1 cellular context compared by ENCODE assay signal in the genomic region with DNA sequence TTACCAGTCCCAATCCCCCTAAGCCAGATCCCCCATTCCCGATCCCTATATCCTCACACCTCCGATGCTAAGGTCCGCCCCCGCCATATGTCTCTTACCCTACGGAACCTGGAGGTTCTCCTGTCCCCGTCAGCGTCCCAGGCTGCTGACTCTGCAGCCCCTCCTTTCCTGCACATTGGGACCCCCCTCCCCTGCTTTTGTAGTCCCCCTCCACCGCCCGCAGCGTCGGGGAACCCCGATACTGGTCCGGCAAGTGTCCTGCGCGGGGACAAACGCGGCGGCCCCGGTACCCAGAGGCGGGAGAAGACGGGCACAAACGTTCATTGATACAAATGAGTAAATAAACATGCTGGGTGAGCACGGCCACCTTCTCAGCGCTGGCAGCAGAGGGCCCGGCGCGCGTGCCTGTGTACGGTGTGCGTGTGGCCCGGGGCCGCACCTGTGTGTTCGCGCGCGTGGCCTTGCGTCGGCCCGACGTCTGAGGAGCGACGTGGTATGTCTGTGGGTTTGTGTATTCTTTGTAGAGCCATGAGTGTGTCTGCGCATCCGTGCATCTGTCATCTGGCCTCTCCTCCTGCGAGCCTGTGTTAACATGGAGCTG.
TF ChIP-seq lines count a peak whose summit lies in the region.

No MANE protein-coding gene starts in this region.

TF ChIP-seq in HepG2, 621 proteins besides CTCF, POLR2A, EP300 and RAD21 (continued from another document):
- TF ChIP-seq, protein P1, sequence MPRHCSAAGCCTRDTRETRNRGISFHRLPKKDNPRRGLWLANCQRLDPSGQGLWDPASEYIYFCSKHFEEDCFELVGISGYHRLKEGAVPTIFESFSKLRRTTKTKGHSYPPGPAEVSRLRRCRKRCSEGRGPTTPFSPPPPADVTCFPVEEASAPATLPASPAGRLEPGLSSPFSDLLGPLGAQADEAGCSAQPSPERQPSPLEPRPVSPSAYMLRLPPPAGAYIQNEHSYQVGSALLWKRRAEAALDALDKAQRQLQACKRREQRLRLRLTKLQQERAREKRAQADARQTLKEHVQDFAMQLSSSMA (CRISPR knock-in tag; IDR thresholded peaks at IDR 0.05): no peak
- TF ChIP-seq, protein P2, sequence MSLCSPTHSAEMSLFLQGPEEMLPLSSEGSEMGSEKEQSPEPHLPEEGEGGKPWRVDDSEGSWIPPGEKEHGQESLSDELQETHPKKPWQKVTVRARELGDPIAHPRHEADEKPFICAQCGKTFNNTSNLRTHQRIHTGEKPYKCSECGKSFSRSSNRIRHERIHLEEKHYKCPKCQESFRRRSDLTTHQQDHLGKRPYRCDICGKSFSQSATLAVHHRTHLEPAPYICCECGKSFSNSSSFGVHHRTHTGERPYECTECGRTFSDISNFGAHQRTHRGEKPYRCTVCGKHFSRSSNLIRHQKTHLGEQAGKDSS (CRISPR knock-in tag; IDR thresholded peaks at IDR 0.05; ENCODE audit: borderline replicate concordance, low read depth): peak; percentile 11; the same call in 1 of the 2 replicates
- 0 out of 2 replicates have a peak, but pooled peaks have one; percentile 68 for TF ChIP-seq EZH2 (conservative IDR thresholded peaks at IDR 0.05; ENCODE audit: low read depth, low read length)
- TF ChIP-seq, protein P3, sequence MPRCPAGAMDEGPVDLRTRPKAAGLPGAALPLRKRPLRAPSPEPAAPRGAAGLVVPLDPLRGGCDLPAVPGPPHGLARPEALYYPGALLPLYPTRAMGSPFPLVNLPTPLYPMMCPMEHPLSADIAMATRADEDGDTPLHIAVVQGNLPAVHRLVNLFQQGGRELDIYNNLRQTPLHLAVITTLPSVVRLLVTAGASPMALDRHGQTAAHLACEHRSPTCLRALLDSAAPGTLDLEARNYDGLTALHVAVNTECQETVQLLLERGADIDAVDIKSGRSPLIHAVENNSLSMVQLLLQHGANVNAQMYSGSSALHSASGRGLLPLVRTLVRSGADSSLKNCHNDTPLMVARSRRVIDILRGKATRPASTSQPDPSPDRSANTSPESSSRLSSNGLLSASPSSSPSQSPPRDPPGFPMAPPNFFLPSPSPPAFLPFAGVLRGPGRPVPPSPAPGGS (CRISPR knock-in tag; IDR thresholded peaks at IDR 0.05): 0 out of 2 replicates have a peak, but pooled peaks have one; percentile 23
- TF ChIP-seq ZNF468 (CRISPR knock-in tag; IDR thresholded peaks at IDR 0.05): no peak
- TF ChIP-seq CBX2 (IDR thresholded peaks at IDR 0.05; ENCODE audit: low read depth, low read length): no peak; the same call in 1 of the 2 replicates
- peak; percentile 49; the same call in 1 of the 2 replicates for TF ChIP-seq CBX2 (CRISPR knock-in tag; IDR thresholded peaks at IDR 0.05; ENCODE audit: low read depth)
- peak; percentile 3; the same call in 1 of the 2 replicates for TF ChIP-seq ZNF605 (CRISPR knock-in tag; IDR thresholded peaks at IDR 0.05)
- 0 out of 2 replicates have a peak, but pooled peaks have one; percentile 59 for TF ChIP-seq ZNF724P (CRISPR knock-in tag; IDR thresholded peaks at IDR 0.05; ENCODE audit: borderline replicate concordance)
- no peak for TF ChIP-seq SRY (CRISPR knock-in tag; IDR thresholded peaks at IDR 0.05)
- no peak for TF ChIP-seq ZNF546 (CRISPR knock-in tag; conservative IDR thresholded peaks at IDR 0.05)
- TF ChIP-seq HNF4G (IDR thresholded peaks at IDR 0.05; ENCODE audit: borderline replicate concordance, low read depth, low read length): no peak
- 0 out of 2 replicates have a peak, but pooled peaks have one; percentile 17 for TF ChIP-seq HNF4G (CRISPR knock-in tag; IDR thresholded peaks at IDR 0.05; ENCODE audit: borderline replicate concordance, low read depth)
- 0 out of 2 replicates have a peak, but pooled peaks have one; percentile 33 for TF ChIP-seq SMAD1 (CRISPR knock-in tag; IDR thresholded peaks at IDR 0.05; ENCODE audit: borderline replicate concordance, low read depth)
- TF ChIP-seq HOXA3 (CRISPR knock-in tag; IDR thresholded peaks at IDR 0.05): peak; percentile 15; the same call in 1 of the 2 replicates
- TF ChIP-seq SMARCC2 (IDR thresholded peaks at IDR 0.05): no peak
- no peak for TF ChIP-seq NFATC3 (CRISPR knock-in tag; IDR thresholded peaks at IDR 0.05)
- no peak for TF ChIP-seq ZNF33A (CRISPR knock-in tag; IDR thresholded peaks at IDR 0.05; ENCODE audit: borderline replicate concordance)
- TF ChIP-seq, protein P4, sequence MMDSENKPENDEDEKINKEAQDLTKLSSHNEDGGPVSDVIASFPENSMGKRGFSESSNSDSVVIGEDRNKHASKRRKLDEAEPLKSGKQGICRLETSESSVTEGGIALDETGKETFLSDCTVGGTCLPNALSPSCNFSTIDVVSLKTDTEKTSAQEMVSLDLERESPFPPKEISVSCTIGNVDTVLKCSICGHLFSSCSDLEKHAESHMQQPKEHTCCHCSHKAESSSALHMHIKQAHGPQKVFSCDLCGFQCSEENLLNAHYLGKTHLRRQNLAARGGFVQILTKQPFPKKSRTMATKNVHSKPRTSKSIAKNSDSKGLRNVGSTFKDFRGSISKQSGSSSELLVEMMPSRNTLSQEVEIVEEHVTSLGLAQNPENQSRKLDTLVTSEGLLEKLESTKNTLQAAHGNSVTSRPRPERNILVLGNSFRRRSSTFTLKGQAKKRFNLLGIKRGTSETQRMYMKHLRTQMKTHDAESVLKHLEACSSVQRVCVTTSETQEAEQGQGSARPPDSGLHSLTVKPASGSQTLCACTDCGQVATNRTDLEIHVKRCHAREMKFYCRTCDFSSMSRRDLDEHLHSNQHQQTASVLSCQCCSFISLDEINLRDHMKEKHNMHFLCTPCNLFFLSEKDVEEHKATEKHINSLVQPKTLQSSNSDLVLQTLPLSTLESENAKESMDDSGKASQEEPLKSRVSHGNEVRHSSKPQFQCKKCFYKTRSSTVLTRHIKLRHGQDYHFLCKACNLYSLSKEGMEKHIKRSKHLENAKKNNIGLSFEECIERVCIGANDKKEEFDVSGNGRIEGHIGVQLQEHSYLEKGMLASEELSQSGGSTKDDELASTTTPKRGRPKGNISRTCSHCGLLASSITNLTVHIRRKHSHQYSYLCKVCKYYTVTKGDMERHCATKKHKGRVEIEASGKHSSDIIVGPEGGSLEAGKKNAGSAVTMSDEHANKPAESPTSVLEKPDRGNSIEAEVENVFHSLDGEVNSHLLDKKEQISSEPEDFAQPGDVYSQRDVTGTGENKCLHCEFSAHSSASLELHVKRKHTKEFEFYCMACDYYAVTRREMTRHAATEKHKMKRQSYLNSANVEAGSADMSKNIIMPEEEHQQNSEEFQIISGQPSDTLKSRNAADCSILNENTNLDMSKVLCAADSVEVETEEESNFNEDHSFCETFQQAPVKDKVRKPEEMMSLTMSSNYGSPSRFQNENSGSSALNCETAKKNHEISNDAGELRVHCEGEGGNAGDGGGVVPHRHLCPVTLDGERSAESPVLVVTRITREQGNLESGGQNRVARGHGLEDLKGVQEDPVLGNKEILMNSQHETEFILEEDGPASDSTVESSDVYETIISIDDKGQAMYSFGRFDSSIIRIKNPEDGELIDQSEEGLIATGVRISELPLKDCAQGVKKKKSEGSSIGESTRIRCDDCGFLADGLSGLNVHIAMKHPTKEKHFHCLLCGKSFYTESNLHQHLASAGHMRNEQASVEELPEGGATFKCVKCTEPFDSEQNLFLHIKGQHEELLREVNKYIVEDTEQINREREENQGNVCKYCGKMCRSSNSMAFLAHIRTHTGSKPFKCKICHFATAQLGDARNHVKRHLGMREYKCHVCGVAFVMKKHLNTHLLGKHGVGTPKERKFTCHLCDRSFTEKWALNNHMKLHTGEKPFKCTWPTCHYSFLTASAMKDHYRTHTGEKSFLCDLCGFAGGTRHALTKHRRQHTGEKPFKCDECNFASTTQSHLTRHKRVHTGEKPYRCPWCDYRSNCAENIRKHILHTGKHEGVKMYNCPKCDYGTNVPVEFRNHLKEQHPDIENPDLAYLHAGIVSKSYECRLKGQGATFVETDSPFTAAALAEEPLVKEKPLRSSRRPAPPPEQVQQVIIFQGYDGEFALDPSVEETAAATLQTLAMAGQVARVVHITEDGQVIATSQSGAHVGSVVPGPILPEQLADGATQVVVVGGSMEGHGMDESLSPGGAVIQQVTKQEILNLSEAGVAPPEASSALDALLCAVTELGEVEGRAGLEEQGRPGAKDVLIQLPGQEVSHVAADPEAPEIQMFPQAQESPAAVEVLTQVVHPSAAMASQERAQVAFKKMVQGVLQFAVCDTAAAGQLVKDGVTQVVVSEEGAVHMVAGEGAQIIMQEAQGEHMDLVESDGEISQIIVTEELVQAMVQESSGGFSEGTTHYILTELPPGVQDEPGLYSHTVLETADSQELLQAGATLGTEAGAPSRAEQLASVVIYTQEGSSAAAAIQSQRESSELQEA (CRISPR knock-in tag; IDR thresholded peaks at IDR 0.05; ENCODE audit: not compliant biosample characterization): peak; percentile 65
- no peak; the same call in 1 of the 2 replicates for TF ChIP-seq RXRA (CRISPR knock-in tag; IDR thresholded peaks at IDR 0.05)
- 0 out of 2 replicates have a peak, but pooled peaks have one; percentile 11 for TF ChIP-seq GABPA (IDR thresholded peaks at IDR 0.05; ENCODE audit: low read depth, low read length)
- TF ChIP-seq GABPA (CRISPR knock-in tag; IDR thresholded peaks at IDR 0.05; ENCODE audit: low read depth): no peak
- TF ChIP-seq, protein P5, sequence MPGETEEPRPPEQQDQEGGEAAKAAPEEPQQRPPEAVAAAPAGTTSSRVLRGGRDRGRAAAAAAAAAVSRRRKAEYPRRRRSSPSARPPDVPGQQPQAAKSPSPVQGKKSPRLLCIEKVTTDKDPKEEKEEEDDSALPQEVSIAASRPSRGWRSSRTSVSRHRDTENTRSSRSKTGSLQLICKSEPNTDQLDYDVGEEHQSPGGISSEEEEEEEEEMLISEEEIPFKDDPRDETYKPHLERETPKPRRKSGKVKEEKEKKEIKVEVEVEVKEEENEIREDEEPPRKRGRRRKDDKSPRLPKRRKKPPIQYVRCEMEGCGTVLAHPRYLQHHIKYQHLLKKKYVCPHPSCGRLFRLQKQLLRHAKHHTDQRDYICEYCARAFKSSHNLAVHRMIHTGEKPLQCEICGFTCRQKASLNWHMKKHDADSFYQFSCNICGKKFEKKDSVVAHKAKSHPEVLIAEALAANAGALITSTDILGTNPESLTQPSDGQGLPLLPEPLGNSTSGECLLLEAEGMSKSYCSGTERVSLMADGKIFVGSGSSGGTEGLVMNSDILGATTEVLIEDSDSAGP (CRISPR knock-in tag; IDR thresholded peaks at IDR 0.05; ENCODE audit: borderline replicate concordance): peak; percentile 56; the same call in 1 of the 2 replicates
- TF ChIP-seq MYNN (CRISPR knock-in tag; IDR thresholded peaks at IDR 0.05; ENCODE audit: low read depth): no peak
- TF ChIP-seq JARID2 (CRISPR knock-in tag; IDR thresholded peaks at IDR 0.05; ENCODE audit: insufficient replicate concordance): no peak
- TF ChIP-seq ZSCAN22 (CRISPR knock-in tag; IDR thresholded peaks at IDR 0.05): no peak
- TF ChIP-seq, protein P6, sequence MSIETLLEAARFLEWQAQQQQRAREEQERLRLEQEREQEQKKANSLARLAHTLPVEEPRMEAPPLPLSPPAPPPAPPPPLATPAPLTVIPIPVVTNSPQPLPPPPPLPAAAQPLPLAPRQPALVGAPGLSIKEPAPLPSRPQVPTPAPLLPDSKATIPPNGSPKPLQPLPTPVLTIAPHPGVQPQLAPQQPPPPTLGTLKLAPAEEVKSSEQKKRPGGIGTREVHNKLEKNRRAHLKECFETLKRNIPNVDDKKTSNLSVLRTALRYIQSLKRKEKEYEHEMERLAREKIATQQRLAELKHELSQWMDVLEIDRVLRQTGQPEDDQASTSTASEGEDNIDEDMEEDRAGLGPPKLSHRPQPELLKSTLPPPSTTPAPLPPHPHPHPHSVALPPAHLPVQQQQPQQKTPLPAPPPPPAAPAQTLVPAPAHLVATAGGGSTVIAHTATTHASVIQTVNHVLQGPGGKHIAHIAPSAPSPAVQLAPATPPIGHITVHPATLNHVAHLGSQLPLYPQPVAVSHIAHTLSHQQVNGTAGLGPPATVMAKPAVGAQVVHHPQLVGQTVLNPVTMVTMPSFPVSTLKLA (IDR thresholded peaks at IDR 0.05): no peak
- TF ChIP-seq AGO1 (IDR thresholded peaks at IDR 0.05; ENCODE audit: low read depth, low read length, poor library complexity, severe bottlenecking): peak; percentile 29
